In genomic region chr2:208546107-208546506, GRCh38 we compare ENCODE assay signal across 25 cellular contexts.
DNase-seq lines count a peak whose midpoint lies in the region; FAIRE-seq and TF ChIP-seq lines count a peak whose summit lies in the region.
"Had no signal": no experiment of that assay in that cellular context is flagged by ENCODE, and none has a peak within 500 bp of the region (broad histone marks: within the 10 kb centered on the region; RNA-seq: fewer than 3 reads in every experiment).

No MANE protein-coding gene starts in this region.

- H3K4me2 ChIP-seq in mammary epithelial cell (ENCODE audit: insufficient read depth, low read depth, low read length): no peak overlapping the region
- H3K4me2 ChIP-seq: A549; BLaER1 treated with 17β-estradiol and CSF1 and Interleukin-3, amounts not matched to agents 10 nM and 100 nM had no signal

- FAIRE-seq in colon (lab: Jason Lieb, UNC): peak; percentile 57
- no peak for FAIRE-seq in kidney (lab: Jason Lieb, UNC)
- FAIRE-seq in small intestine (lab: Jason Lieb, UNC): peak; percentile 87
- FAIRE-seq: A549, D721Med, GM12891 had no signal

- H3K9me3 ChIP-seq in kidney (ENCODE audit: control insufficient read depth in 1 of 2, low read length in 2 of 2) (no peaks in the 10 kb centered on the region), small intestine (ENCODE audit: control insufficient read depth, low read depth) (no peaks in the 10 kb centered on the region), esophagus squamous epithelium (no peaks in the 10 kb centered on the region), mammary epithelial cell (replicated peaks; ENCODE audit: insufficient read depth, low read length) (no peaks in the 10 kb centered on the region)
- H3K9me3 ChIP-seq: A549; BE2C; BLaER1 treated with 17β-estradiol and CSF1 and Interleukin-3, amounts not matched to agents 10 nM and 100 nM had no signal

- H3K4me3 ChIP-seq in kidney (ENCODE audit: low read length in 2 of 2) (peak overlapping the region; percentile 23 to 69), small intestine (ENCODE audit: low read depth in 1 of 2, low read length in 2 of 2) (no peak overlapping the region), esophagus squamous epithelium (no peak overlapping the region), mammary epithelial cell (replicated peaks in 1 of 3; ENCODE audit: insufficient read depth in 1 of 3, low read depth in 2 of 3, low read length in 3 of 3) (no peak overlapping the region)
- H3K4me3 ChIP-seq: A549; BLaER1 treated with 17β-estradiol and CSF1 and Interleukin-3, amounts not matched to agents 10 nM and 100 nM; GM23248 had no signal

- BruUV-seq in mammary epithelial cell (replicated peaks; lab: Mats Ljungman, UMichigan): no TSS peak

- H3K27ac ChIP-seq in kidney (ENCODE audit: low read depth in 2 of 2, low read length in 2 of 2): peak overlapping the region in 1 of 2 donors; percentile 20
- no peak overlapping the region for H3K27ac ChIP-seq in small intestine (ENCODE audit: low read depth in 1 of 2, low read length in 1 of 2)
- H3K27ac ChIP-seq in esophagus squamous epithelium: no peak overlapping the region
- no peak overlapping the region for H3K27ac ChIP-seq in mammary epithelial cell (ENCODE audit: insufficient read depth, low read depth, low read length)
- H3K27ac ChIP-seq: A549; BLaER1 treated with 17β-estradiol and CSF1 and Interleukin-3, amounts not matched to agents 10 nM and 100 nM; GM23248 had no signal

- H3K4me1 ChIP-seq in kidney (ENCODE audit: control insufficient read depth in 1 of 2, insufficient read depth in 1 of 2, low read depth in 1 of 2, low read length in 2 of 2) (peaks cover 3 to 4% of the 10 kb centered on the region in 2 donors), small intestine (ENCODE audit: control insufficient read depth in 2 of 2, insufficient read depth in 1 of 2, low read depth in 1 of 2, low read length in 1 of 2) (peaks cover 4 to 8% of the 10 kb centered on the region in 2 donors), esophagus squamous epithelium (no peaks in the 10 kb centered on the region), mammary epithelial cell (ENCODE audit: insufficient read depth, low read length) (no peaks in the 10 kb centered on the region)
- H3K4me1 ChIP-seq: A549; BE2C; BLaER1 treated with 17β-estradiol and CSF1 and Interleukin-3, amounts not matched to agents 10 nM and 100 nM had no signal

- H2AFZ ChIP-seq in mammary epithelial cell (ENCODE audit: low read depth, low read length): no peak overlapping the region
- H2AFZ ChIP-seq: GM23248 had no signal

- peak; percentile 34 for DNase-seq in NCI-H748 (lab: John Stamatoyannopoulos, UW; ENCODE audit: unreplicated experiment)
- DNase-seq in NCI-H748 treated with DMSO at 0.1 percent for 48 hours (lab: John Stamatoyannopoulos, UW): no peak
- DNase-seq in kidney: no peak
- peak; percentile 57 for DNase-seq in small intestine
- no peak for DNase-seq in esophagus squamous epithelium (lab: John Stamatoyannopoulos, UW)
- no peak for DNase-seq in mucosa of gallbladder (ENCODE audit: low spot score)
- no peak for DNase-seq in mammary epithelial cell
- DNase-seq: 8988T; ACHN; AML-193; CD4-positive, alpha-beta T cell; CD8-positive, alpha-beta memory T cell; DMS 273 treated with DMSO at 0.1 percent for 48 hours; DMS79; EL; GDM1; GM23248; H7; HCEC 1CT had no signal

- 8 to 53% (median 40%) methylated on average over 1 of the region's 1 CpG for WGBS in small intestine, 3 donors
- 67 to 86% methylated on average over 1 of the region's 1 CpG for WGBS in esophagus squamous epithelium, 2 donors
- 60% methylated on average over 1 of the region's 1 CpG for WGBS in mammary epithelial cell (ENCODE audit: low coverage, missing lambda C conversion rate)

- peak overlapping the region in 1 of 2 donors; percentile 38 for H3K9ac ChIP-seq in kidney (ENCODE audit: low read length in 2 of 2)
- H3K9ac ChIP-seq in mammary epithelial cell (ENCODE audit: insufficient read depth, low read length): no peak overlapping the region
- H3K9ac ChIP-seq: BLaER1 treated with 17β-estradiol and CSF1 and Interleukin-3, amounts not matched to agents 10 nM and 100 nM; GM23248 had no signal

- TF ChIP-seq CTCF in kidney (IDR thresholded peaks at IDR 0.05; ENCODE audit: borderline replicate concordance, extremely low read depth, insufficient read depth) (no peak), esophagus squamous epithelium (IDR thresholded peaks at IDR 0.05) (no peak), mammary epithelial cell (conservative IDR thresholded peaks at IDR 0.05 in 1 of 2, IDR thresholded peaks at IDR 0.05 in 1 of 2; ENCODE audit: extremely low read depth in 1 of 2, insufficient read depth in 1 of 2, low read depth in 1 of 2, low read length in 2 of 2) (no peak)

- in situ Hi-C loops in mammary epithelial cell (cut with MboI; ENCODE audit: low sequenced_read_pairs in 2 of 2): no loop called here

- dilution Hi-C loops in mammary epithelial cell (cut with HindIII; ENCODE audit: low sequenced_read_pairs): no loop called here

- H3K36me3 ChIP-seq in kidney (ENCODE audit: control insufficient read depth in 1 of 2, insufficient read depth in 2 of 2, low read length in 2 of 2) (no peaks in the 10 kb centered on the region), small intestine (ENCODE audit: control insufficient read depth in 2 of 2, insufficient read depth in 2 of 2, low read length in 2 of 2) (no peaks in the 10 kb centered on the region), esophagus squamous epithelium (no peaks in the 10 kb centered on the region), mammary epithelial cell (ENCODE audit: insufficient read depth, low read length) (no peaks in the 10 kb centered on the region)
- H3K36me3 ChIP-seq: BE2C; BLaER1 treated with 17β-estradiol and CSF1 and Interleukin-3, amounts not matched to agents 10 nM and 100 nM had no signal

- H3K79me2 ChIP-seq in mammary epithelial cell (ENCODE audit: insufficient read depth, low read length): no peaks in the 10 kb centered on the region

- CTCF ChIA-PET in mammary epithelial cell (lab: Charles Lee; ENCODE audit: low non-redundant PET): no interaction called here

- H3K27me3 ChIP-seq in small intestine (ENCODE audit: control insufficient read depth in 2 of 2, insufficient read depth in 2 of 2, low read length in 2 of 2) (no peaks in the 10 kb centered on the region), esophagus squamous epithelium (no peaks in the 10 kb centered on the region), mammary epithelial cell (ENCODE audit: insufficient read depth, low read length) (peaks cover 2% of the 10 kb centered on the region)
- H3K27me3 ChIP-seq: BE2C; BLaER1 treated with 17β-estradiol and CSF1 and Interleukin-3, amounts not matched to agents 10 nM and 100 nM had no signal

- no peak for TF ChIP-seq POLR2A in esophagus squamous epithelium (IDR thresholded peaks at IDR 0.05)

- H4K20me1 ChIP-seq in mammary epithelial cell (ENCODE audit: insufficient read depth, low read length): no peaks in the 10 kb centered on the region
- H4K20me1 ChIP-seq: BLaER1 treated with 17β-estradiol and CSF1 and Interleukin-3, amounts not matched to agents 10 nM and 100 nM had no signal

- intact Hi-C loops in kidney (cut with DNase I): no loop called here
- intact Hi-C loops in esophagus squamous epithelium (cut with DNase I): no loop called here
- intact Hi-C loops in mammary epithelial cell (cut with micrococcal nuclease): no loop called here

Comparison
In these comparisons a context has a peak if more than half of its experiments do, and no peak if none do; other contexts are left out.
1. DNase-seq: peak in NCI-H748 (single experiment) and small intestine (single experiment); none in NCI-H748 treated with DMSO at 0.1 percent for 48 hours (single experiment), kidney (single experiment), esophagus squamous epithelium (single experiment), mucosa of gallbladder (single experiment) and mammary epithelial cell (single experiment).
2. H3K4me3 ChIP-seq: peak in kidney (2 of 2); none in small intestine (0 of 2), esophagus squamous epithelium (0 of 4) and mammary epithelial cell (0 of 3).